In genomic region chrX:120468479-120468824, GRCh38 we compare ENCODE assay signal across 8 cellular contexts. TPM values are rescaled to one million over a fixed set of nuclear protein-coding genes. Genes with fewer than 3 reads are reported as not detected.
DNase-seq lines count a peak whose midpoint lies in the region; ATAC-seq and TF ChIP-seq lines count a peak whose summit lies in the region.

No MANE protein-coding gene starts in this region.

- no peak for TF ChIP-seq CTCF in A673 (conservative IDR thresholded peaks at IDR 0.05; ENCODE audit: low read depth, low read length)
- TF ChIP-seq CTCF in cardiac fibroblast (IDR thresholded peaks at IDR 0.05; ENCODE audit: low read depth, low read length) = no peak

- H3K36me3 ChIP-seq in A673 (ENCODE audit: insufficient read depth, low read length, poor library complexity, severe bottlenecking) (no peaks in the 10 kb centered on the region), HUES48 (ENCODE audit: control insufficient read depth, insufficient read depth, low read length) (no peaks in the 10 kb centered on the region), mucosa of stomach (ENCODE audit: control insufficient read depth, insufficient read depth, low read length) (no peaks in the 10 kb centered on the region)

- BruUV-seq in A673 (replicated peaks; lab: Mats Ljungman, UMichigan) = no TSS peak

- intact Hi-C loops in A673 (cut with micrococcal nuclease; ENCODE audit: unreplicated experiment) = no loop called here
- intact Hi-C loops in left colon (cut with DNase I, micrococcal nuclease) = no loop called here

- peak overlapping the region; percentile 82 for H3K4me3 ChIP-seq in A673 (ENCODE audit: low read depth, low read length, poor library complexity, severe bottlenecking)
- H3K4me3 ChIP-seq in HUES48 (ENCODE audit: low read depth, low read length) = peak overlapping the region; percentile 71
- H3K4me3 ChIP-seq in cardiac fibroblast (replicated peaks in 1 of 2; ENCODE audit: low read depth in 2 of 2, low read length in 2 of 2) = peak overlapping the region; percentile 67 to 71
- peak overlapping the region; percentile 41 for H3K4me3 ChIP-seq in mucosa of stomach (ENCODE audit: low read length)

- no peaks in the 10 kb centered on the region for H3K27me3 ChIP-seq in A673 (replicated peaks; ENCODE audit: insufficient read depth, low read depth, low read length, poor library complexity)
- no peaks in the 10 kb centered on the region for H3K27me3 ChIP-seq in HUES48 (ENCODE audit: control insufficient read depth, insufficient read depth, low read length)
- H3K27me3 ChIP-seq in mucosa of stomach (ENCODE audit: control insufficient read depth, insufficient read depth, low read length) = no peaks in the 10 kb centered on the region

- no peaks in the 10 kb centered on the region for H3K4me1 ChIP-seq in A673 (ENCODE audit: insufficient read depth, low read length, poor library complexity, severe bottlenecking)
- H3K4me1 ChIP-seq in HUES48 (ENCODE audit: control insufficient read depth, insufficient read depth, low read length) = no peaks in the 10 kb centered on the region
- no peaks in the 10 kb centered on the region for H3K4me1 ChIP-seq in mucosa of stomach (ENCODE audit: control insufficient read depth, insufficient read depth, low read length)

- POLR2A ChIA-PET in A673 (lab: Charles Lee; ENCODE audit: low non-redundant PET) = no interaction called here

- H3K9ac ChIP-seq in HUES48 (ENCODE audit: low read depth, low read length) (peak overlapping the region; percentile 86), mucosa of stomach (ENCODE audit: low read length) (peak overlapping the region; percentile 93)

- no peak for DNase-seq in A673 (ENCODE audit: low spot score)
- peak in 1 of 2 donors; percentile 0 for DNase-seq in cardiac fibroblast (ENCODE audit: low read depth in 2 of 2)
- no peak for DNase-seq in SIG-M5 (lab: John Stamatoyannopoulos, UW)
- DNase-seq in left colon = no peak
- no peak for DNase-seq in NCI-H2196 treated with DMSO at 0.1 percent for 48 hours (lab: John Stamatoyannopoulos, UW; ENCODE audit: unreplicated experiment)

- ATAC-seq in left colon = no peak
- no peak for ATAC-seq in HG02938 (IDR thresholded peaks at IDR 0.05; ENCODE audit: unreplicated experiment)

- H3K27ac ChIP-seq in A673 (ENCODE audit: low read depth, low read length, poor library complexity, severe bottlenecking) (peak overlapping the region; percentile 74), HUES48 (ENCODE audit: low read depth, low read length) (peak overlapping the region; percentile 95)

- H3K9me3 ChIP-seq in A673 (ENCODE audit: low read depth, low read length, poor library complexity, severe bottlenecking) (no peaks in the 10 kb centered on the region), HUES48 (ENCODE audit: control insufficient read depth, insufficient read depth, low read length) (no peaks in the 10 kb centered on the region), mucosa of stomach (ENCODE audit: control insufficient read depth, low read length) (no peaks in the 10 kb centered on the region)

- CTCF ChIA-PET in A673 (lab: Charles Lee) = no interaction called here

RNA-seq across cellular contexts. Expression of gene LAMP2, which starts 0.6 kb away (rescaled TPM):
- total RNA-seq in A673 (2021) (51.1 and 61.0 TPM in 2 replicates), left colon (10 to 100 TPM; 72.2 to 98.6 TPM)
